In genomic region chr13:33260168-33261098, GRCh38 we compare ENCODE assay signal across 1 cellular context.
A peak's percentile ranks its signal among the peaks of the same experiment; 100 is the strongest.
TF ChIP-seq lines count a peak whose summit lies in the region.

No MANE protein-coding gene starts in this region.

TF ChIP-seq in HepG2, 621 proteins besides CTCF, POLR2A, EP300 and RAD21 (continued from another document and continues in another):
- TF ChIP-seq FOXO1 (CRISPR knock-in tag; IDR thresholded peaks at IDR 0.05) (peak; percentile 97), TBP (CRISPR knock-in tag; IDR thresholded peaks at IDR 0.05) (no peak), SP5 (CRISPR knock-in tag; IDR thresholded peaks at IDR 0.05; ENCODE audit: borderline replicate concordance, low read depth) (peak; percentile 74), GZF1 (CRISPR knock-in tag; IDR thresholded peaks at IDR 0.05) (0 out of 2 replicates have a peak, but pooled peaks have one; percentile 14), TEAD2 (CRISPR knock-in tag; IDR thresholded peaks at IDR 0.05) (no peak), MXI1 (IDR thresholded peaks at IDR 0.05; ENCODE audit: borderline replicate concordance, low read depth, low read length) (peak; percentile 50; the same call in 1 of the 3 replicates), MEF2D (CRISPR knock-in tag; IDR thresholded peaks at IDR 0.05) (peak; percentile 95), TAF15 (IDR thresholded peaks at IDR 0.05; ENCODE audit: low read depth, low read length, poor library complexity, severe bottlenecking) (no peak), MED1 (CRISPR knock-in tag; IDR thresholded peaks at IDR 0.05) (peak; percentile 97), ZBTB44 (CRISPR knock-in tag; IDR thresholded peaks at IDR 0.05) (no peak), KDM6A (CRISPR knock-in tag; IDR thresholded peaks at IDR 0.05; ENCODE audit: low read depth) (peak; percentile 82), REL (CRISPR knock-in tag; conservative IDR thresholded peaks at IDR 0.05) (no peak), ZNF678 (CRISPR knock-in tag; IDR thresholded peaks at IDR 0.05) (no peak), ZNF205 (CRISPR knock-in tag; IDR thresholded peaks at IDR 0.05) (peak; percentile 67; the same call in 1 of the 2 replicates), ZNF441 (CRISPR knock-in tag; IDR thresholded peaks at IDR 0.05; ENCODE audit: borderline replicate concordance) (no peak), ARID3A (IDR thresholded peaks at IDR 0.05; ENCODE audit: low read depth, low read length) (peak; percentile 94; the same call in 1 of the 2 replicates), CAMTA2 (CRISPR knock-in tag; IDR thresholded peaks at IDR 0.05; ENCODE audit: borderline replicate concordance) (no peak), ZNF616 (CRISPR knock-in tag; IDR thresholded peaks at IDR 0.05; ENCODE audit: low read depth) (no peak), POGZ (CRISPR knock-in tag; IDR thresholded peaks at IDR 0.05) (peak; percentile 94), KMT2B (CRISPR knock-in tag; IDR thresholded peaks at IDR 0.05) (peak; percentile 68; the same call in 1 of the 2 replicates), STAT5B (CRISPR knock-in tag; IDR thresholded peaks at IDR 0.05) (no peak), NAIF1 (CRISPR knock-in tag; IDR thresholded peaks at IDR 0.05; ENCODE audit: borderline replicate concordance) (no peak), KAT8 (CRISPR knock-in tag; IDR thresholded peaks at IDR 0.05) (peak; percentile 35; the same call in 1 of the 2 replicates), NFE2L1 (CRISPR knock-in tag; IDR thresholded peaks at IDR 0.05; ENCODE audit: borderline replicate concordance) (no peak), NFRKB (IDR thresholded peaks at IDR 0.05) (no peak), HNRNPK (IDR thresholded peaks at IDR 0.05; ENCODE audit: low read depth, low read length, poor library complexity, severe bottlenecking) (no peak), ZNF225 (CRISPR knock-in tag; IDR thresholded peaks at IDR 0.05) (no peak), ZNF362 (CRISPR knock-in tag; IDR thresholded peaks at IDR 0.05; ENCODE audit: borderline replicate concordance) (peak; percentile 75; the same call in 1 of the 2 replicates), ZNF850 (CRISPR knock-in tag; conservative IDR thresholded peaks at IDR 0.05) (no peak), ZSCAN20 (CRISPR knock-in tag; IDR thresholded peaks at IDR 0.05; ENCODE audit: borderline replicate concordance) (no peak), MTF1 (CRISPR knock-in tag; IDR thresholded peaks at IDR 0.05) (no peak), HHEX (CRISPR knock-in tag; IDR thresholded peaks at IDR 0.05) (peak; percentile 82), CSRNP1 (CRISPR knock-in tag; IDR thresholded peaks at IDR 0.05) (no peak), ZHX2 (IDR thresholded peaks at IDR 0.05; ENCODE audit: low read depth) (no peak), ZHX2 (CRISPR knock-in tag; IDR thresholded peaks at IDR 0.05; ENCODE audit: borderline replicate concordance) (no peak), PITX1 (CRISPR knock-in tag; IDR thresholded peaks at IDR 0.05) (peak; percentile 97), ZNF382 (CRISPR knock-in tag; IDR thresholded peaks at IDR 0.05; ENCODE audit: borderline replicate concordance) (no peak), RBAK (CRISPR knock-in tag; IDR thresholded peaks at IDR 0.05) (no peak), CERS6 (CRISPR knock-in tag; IDR thresholded peaks at IDR 0.05) (no peak), ADNP (CRISPR knock-in tag; IDR thresholded peaks at IDR 0.05) (no peak)
- TF ChIP-seq, protein P1, sequence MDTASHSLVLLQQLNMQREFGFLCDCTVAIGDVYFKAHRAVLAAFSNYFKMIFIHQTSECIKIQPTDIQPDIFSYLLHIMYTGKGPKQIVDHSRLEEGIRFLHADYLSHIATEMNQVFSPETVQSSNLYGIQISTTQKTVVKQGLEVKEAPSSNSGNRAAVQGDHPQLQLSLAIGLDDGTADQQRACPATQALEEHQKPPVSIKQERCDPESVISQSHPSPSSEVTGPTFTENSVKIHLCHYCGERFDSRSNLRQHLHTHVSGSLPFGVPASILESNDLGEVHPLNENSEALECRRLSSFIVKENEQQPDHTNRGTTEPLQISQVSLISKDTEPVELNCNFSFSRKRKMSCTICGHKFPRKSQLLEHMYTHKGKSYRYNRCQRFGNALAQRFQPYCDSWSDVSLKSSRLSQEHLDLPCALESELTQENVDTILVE (CRISPR knock-in tag; IDR thresholded peaks at IDR 0.05): peak; percentile 87
- TF ChIP-seq, protein P2, sequence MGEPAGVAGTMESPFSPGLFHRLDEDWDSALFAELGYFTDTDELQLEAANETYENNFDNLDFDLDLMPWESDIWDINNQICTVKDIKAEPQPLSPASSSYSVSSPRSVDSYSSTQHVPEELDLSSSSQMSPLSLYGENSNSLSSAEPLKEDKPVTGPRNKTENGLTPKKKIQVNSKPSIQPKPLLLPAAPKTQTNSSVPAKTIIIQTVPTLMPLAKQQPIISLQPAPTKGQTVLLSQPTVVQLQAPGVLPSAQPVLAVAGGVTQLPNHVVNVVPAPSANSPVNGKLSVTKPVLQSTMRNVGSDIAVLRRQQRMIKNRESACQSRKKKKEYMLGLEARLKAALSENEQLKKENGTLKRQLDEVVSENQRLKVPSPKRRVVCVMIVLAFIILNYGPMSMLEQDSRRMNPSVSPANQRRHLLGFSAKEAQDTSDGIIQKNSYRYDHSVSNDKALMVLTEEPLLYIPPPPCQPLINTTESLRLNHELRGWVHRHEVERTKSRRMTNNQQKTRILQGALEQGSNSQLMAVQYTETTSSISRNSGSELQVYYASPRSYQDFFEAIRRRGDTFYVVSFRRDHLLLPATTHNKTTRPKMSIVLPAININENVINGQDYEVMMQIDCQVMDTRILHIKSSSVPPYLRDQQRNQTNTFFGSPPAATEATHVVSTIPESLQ (CRISPR knock-in tag; conservative IDR thresholded peaks at IDR 0.05): no peak
- TF ChIP-seq, protein P3, sequence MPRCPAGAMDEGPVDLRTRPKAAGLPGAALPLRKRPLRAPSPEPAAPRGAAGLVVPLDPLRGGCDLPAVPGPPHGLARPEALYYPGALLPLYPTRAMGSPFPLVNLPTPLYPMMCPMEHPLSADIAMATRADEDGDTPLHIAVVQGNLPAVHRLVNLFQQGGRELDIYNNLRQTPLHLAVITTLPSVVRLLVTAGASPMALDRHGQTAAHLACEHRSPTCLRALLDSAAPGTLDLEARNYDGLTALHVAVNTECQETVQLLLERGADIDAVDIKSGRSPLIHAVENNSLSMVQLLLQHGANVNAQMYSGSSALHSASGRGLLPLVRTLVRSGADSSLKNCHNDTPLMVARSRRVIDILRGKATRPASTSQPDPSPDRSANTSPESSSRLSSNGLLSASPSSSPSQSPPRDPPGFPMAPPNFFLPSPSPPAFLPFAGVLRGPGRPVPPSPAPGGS (CRISPR knock-in tag; IDR thresholded peaks at IDR 0.05): no peak
- TF ChIP-seq, protein P4, sequence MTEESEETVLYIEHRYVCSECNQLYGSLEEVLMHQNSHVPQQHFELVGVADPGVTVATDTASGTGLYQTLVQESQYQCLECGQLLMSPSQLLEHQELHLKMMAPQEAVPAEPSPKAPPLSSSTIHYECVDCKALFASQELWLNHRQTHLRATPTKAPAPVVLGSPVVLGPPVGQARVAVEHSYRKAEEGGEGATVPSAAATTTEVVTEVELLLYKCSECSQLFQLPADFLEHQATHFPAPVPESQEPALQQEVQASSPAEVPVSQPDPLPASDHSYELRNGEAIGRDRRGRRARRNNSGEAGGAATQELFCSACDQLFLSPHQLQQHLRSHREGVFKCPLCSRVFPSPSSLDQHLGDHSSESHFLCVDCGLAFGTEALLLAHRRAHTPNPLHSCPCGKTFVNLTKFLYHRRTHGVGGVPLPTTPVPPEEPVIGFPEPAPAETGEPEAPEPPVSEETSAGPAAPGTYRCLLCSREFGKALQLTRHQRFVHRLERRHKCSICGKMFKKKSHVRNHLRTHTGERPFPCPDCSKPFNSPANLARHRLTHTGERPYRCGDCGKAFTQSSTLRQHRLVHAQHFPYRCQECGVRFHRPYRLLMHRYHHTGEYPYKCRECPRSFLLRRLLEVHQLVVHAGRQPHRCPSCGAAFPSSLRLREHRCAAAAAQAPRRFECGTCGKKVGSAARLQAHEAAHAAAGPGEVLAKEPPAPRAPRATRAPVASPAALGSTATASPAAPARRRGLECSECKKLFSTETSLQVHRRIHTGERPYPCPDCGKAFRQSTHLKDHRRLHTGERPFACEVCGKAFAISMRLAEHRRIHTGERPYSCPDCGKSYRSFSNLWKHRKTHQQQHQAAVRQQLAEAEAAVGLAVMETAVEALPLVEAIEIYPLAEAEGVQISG (CRISPR knock-in tag; IDR thresholded peaks at IDR 0.05): no peak; the same call in none of the 2 replicates
